In genomic region chr1:225911207-225912130, GRCh38 we compare ENCODE assay signal across 9 cellular contexts. TPM values are rescaled to one million over a fixed set of nuclear protein-coding genes. Genes with fewer than 3 reads are reported as not detected.
DNase-seq lines count a peak whose midpoint lies in the region; ATAC-seq, FAIRE-seq and TF ChIP-seq lines count a peak whose summit lies in the region.
"Had no signal": no experiment of that assay in that cellular context is flagged by ENCODE, and none has a peak within 500 bp of the region (broad histone marks: within the 10 kb centered on the region; RNA-seq: fewer than 3 reads in every experiment).

No MANE protein-coding gene starts in this region.

- no peaks in the 10 kb centered on the region for H4K20me1 ChIP-seq in keratinocyte (ENCODE audit: control insufficient read depth, extremely low read depth, insufficient read depth, low read length)

- H3K27me3 Mint-ChIP-seq in T-helper 17 cell: no peaks in the 10 kb centered on the region

- peaks cover 4% of the 10 kb centered on the region for H3K9me1 ChIP-seq in keratinocyte (ENCODE audit: control insufficient read depth, extremely low read depth, insufficient read depth, low read length)

- no peak overlapping the region for H2AFZ ChIP-seq in keratinocyte (ENCODE audit: control insufficient read depth, low read length)

- DNase-seq in COLO829 (ENCODE audit: low spot score) (peak; percentile 48), T-helper 17 cell (peak; percentile 64 to 77 (median 76)), astrocyte of the hippocampus (ENCODE audit: low read depth, low spot score) (peak; percentile 73), keratinocyte (ENCODE audit: low read depth, low spot score) (no peak), cerebellar nuclear complex (lab: John Stamatoyannopoulos, UW) (no peak), DMS153 (lab: John Stamatoyannopoulos, UW) (no peak)
- DNase-seq in stimulated activated CD4-positive, alpha-beta T cell treated with anti-CD3 and anti-CD28 coated beads, Interleukin-2, amount 100 ng/mL, for 24 hours: peak; percentile 80 to 81

- H3K4me3 Mint-ChIP-seq in T-helper 17 cell: peak overlapping the region; percentile 9

- H3K9ac ChIP-seq in keratinocyte (ENCODE audit: control insufficient read depth, extremely low read depth, insufficient read depth, low read length): no peak overlapping the region

- CTCF ChIA-PET in HEK293 (lab: Yijun Ruan, JAX): interaction anchor here (0.5 to 9.1 kb wide), 39 partner anchors 8 to 1473 kb away, joined by 3 to 84 read pairs (median 3); partner anchors contain the start of genes PYCR2, SRP9 and TMEM63A

- H3K36me3 ChIP-seq in HEK293 (ENCODE audit: control insufficient read depth in 2 of 2, insufficient read depth in 1 of 2, low read length in 2 of 2) (peaks cover 0 to 11% of the 10 kb centered on the region in 2 experiments; a peak in 1 of 3 replicates), keratinocyte (ENCODE audit: control insufficient read depth in 2 of 2, extremely low read depth in 1 of 2, insufficient read depth in 2 of 2, low read length in 2 of 2) (peaks cover 0 to 2% of the 10 kb centered on the region in 2 experiments)

- dilution Hi-C loops in keratinocyte (cut with MboI; ENCODE audit: extremely low pct_ligation_motif_present, low sequenced_read_pairs): no loop called here

- H3K4me1 ChIP-seq in HEK293 (ENCODE audit: control insufficient read depth, insufficient read depth, low read length) (no peaks in the 10 kb centered on the region), keratinocyte (ENCODE audit: control insufficient read depth, extremely low read depth, insufficient read depth, low read length) (peaks cover 23% of the 10 kb centered on the region)

- ATAC-seq in T-helper 17 cell: peak; percentile 89

- H3K4me2 ChIP-seq in keratinocyte (ENCODE audit: control insufficient read depth, extremely low read depth, insufficient read depth, low read depth, low read length): no peak overlapping the region

- H3K4me3 ChIP-seq in HEK293 (ENCODE audit: low read depth, low read length) (no peak overlapping the region), keratinocyte (ENCODE audit: control insufficient read depth in 2 of 3, extremely low read depth in 1 of 3, insufficient read depth in 2 of 3, low read depth in 1 of 3, low read length in 3 of 3) (no peak overlapping the region)
- H3K4me3 ChIP-seq: skin epidermis had no signal

- H3K27me3 ChIP-seq in keratinocyte (ENCODE audit: control insufficient read depth, extremely low read depth, insufficient read depth, low read length): no peaks in the 10 kb centered on the region

- H3K27ac ChIP-seq in HEK293 (ENCODE audit: extremely low read depth, low read depth, low read length) (no peak overlapping the region), keratinocyte (ENCODE audit: control insufficient read depth, insufficient read depth, low read length) (no peak overlapping the region)

- no peak for TF ChIP-seq CTCF in HEK293 (tag by site-specific recombination; IDR thresholded peaks at IDR 0.05)
- TF ChIP-seq CTCF in keratinocyte (optimal IDR thresholded peaks at IDR 0.05 in 1 of 3, IDR thresholded peaks at IDR 0.05 in 1 of 3, conservative IDR thresholded peaks at IDR 0.05 in 1 of 3; ENCODE audit: extremely low read depth in 1 of 3, insufficient read depth in 2 of 3, low read length in 3 of 3): peak in 2 of 3 experiments; percentile 51 to 71

- FAIRE-seq in keratinocyte (lab: Jason Lieb, UNC): no peak

- H3K79me2 ChIP-seq in keratinocyte (ENCODE audit: control insufficient read depth, insufficient read depth, low read length): no peaks in the 10 kb centered on the region

- H3K9me3 ChIP-seq in HEK293 (ENCODE audit: control insufficient read depth, insufficient read depth, low read depth, low read length) (no peaks in the 10 kb centered on the region), T-helper 17 cell (ENCODE audit: control insufficient read depth, low read length, poor library complexity, severe bottlenecking) (no peaks in the 10 kb centered on the region), keratinocyte (ENCODE audit: control insufficient read depth, low read depth, low read length) (no peaks in the 10 kb centered on the region)

- peaks cover 18% of the 10 kb centered on the region for H3K4me1 Mint-ChIP-seq in T-helper 17 cell

- POLR2A ChIA-PET in HEK293 (lab: Yijun Ruan, JAX): interaction anchor here (0.6 to 2.8 kb wide), 4 partner anchors 12 to 134 kb away, joined by 3 to 10 read pairs (median 5); partner anchors contain the start of genes PYCR2 and SRP9

- H3K27ac Mint-ChIP-seq in T-helper 17 cell: peak overlapping the region; percentile 76

- H3K36me3 Mint-ChIP-seq in T-helper 17 cell (ENCODE audit: low read depth): peaks cover 3% of the 10 kb centered on the region

TF ChIP-seq in HEK293, 187 proteins besides CTCF, POLR2A, EP300 and RAD21 (continues in another document):
- TF ChIP-seq PBX3 (CRISPR knock-in tag; IDR thresholded peaks at IDR 0.05): no peak
- peak; percentile 55; the same call in 1 of the 2 replicates for TF ChIP-seq ZNF2 (tag by site-specific recombination; IDR thresholded peaks at IDR 0.05)
- TF ChIP-seq PATZ1 (tag by site-specific recombination; IDR thresholded peaks at IDR 0.05): 0 out of 2 replicates have a peak, but pooled peaks have one; percentile 14

RNA-seq across cellular contexts. Expression of gene PYCR2, which starts 12.6 kb away (rescaled TPM):
- 10 to 100 TPM; 48.1 to 53.7 TPM for total RNA-seq in T-helper 17 cell
- polyA plus RNA-seq in keratinocyte: 45.5 to 62.3 TPM (median 49.5 TPM) in 3 replicates
- polyA plus RNA-seq in keratinocyte (2011; ENCODE audit: low read depth): 14.6 TPM
- 33.5 and 60.9 TPM in 2 replicates for polyA plus RNA-seq in keratinocyte (2011; cell fraction: cytosol; rRNA removed)
- 86.7 and 102 TPM in 2 replicates for polyA plus RNA-seq in keratinocyte (2011; cell fraction: nucleus; rRNA removed)
- polyA plus RNA-seq in keratinocyte (2012; ENCODE audit: low replicate concordance): 27.2 and 63.9 TPM in 2 replicates
- 34.3 to 67.8 TPM (median 43.6 TPM) in 3 replicates for polyA minus RNA-seq in keratinocyte
- 48.7 TPM for polyA minus RNA-seq in keratinocyte (2011; cell fraction: cytosol; rRNA and poly(A)+ RNA removed)
- polyA minus RNA-seq in keratinocyte (2011; cell fraction: nucleus; rRNA and poly(A)+ RNA removed): 23.7 and 24.9 TPM in 2 replicates

RNA-seq across cellular contexts. Expression of gene LEFTY1, which starts 22.5 kb away (rescaled TPM):
- total RNA-seq in T-helper 17 cell: under 1 TPM in 1 of 2 donors, not detected in 1; 0.68 TPM
- not detected in 3 replicates for polyA plus RNA-seq in keratinocyte
- polyA plus RNA-seq in keratinocyte (2011; ENCODE audit: low read depth): not detected
- not detected in 2 replicates for polyA plus RNA-seq in keratinocyte (2011; cell fraction: cytosol; rRNA removed)
- polyA plus RNA-seq in keratinocyte (2011; cell fraction: nucleus; rRNA removed): not detected in 2 replicates
- not detected in 2 replicates for polyA plus RNA-seq in keratinocyte (2012; ENCODE audit: low replicate concordance)
- polyA minus RNA-seq in keratinocyte: not detected in 3 replicates
- polyA minus RNA-seq in keratinocyte (2011; cell fraction: cytosol; rRNA and poly(A)+ RNA removed): not detected
- not detected in 2 replicates for polyA minus RNA-seq in keratinocyte (2011; cell fraction: nucleus; rRNA and poly(A)+ RNA removed)

RNA-seq across cellular contexts. Expression of gene TMEM63A, which starts 29.3 kb away (rescaled TPM):
- total RNA-seq in T-helper 17 cell: 100 to 1,000 TPM; 269 to 280 TPM
- polyA plus RNA-seq in keratinocyte: 15.7 to 18.7 TPM (median 16.5 TPM) in 3 replicates
- polyA plus RNA-seq in keratinocyte (2011; ENCODE audit: low read depth): 8.0 TPM
- 4.9 and 5.4 TPM in 2 replicates for polyA plus RNA-seq in keratinocyte (2011; cell fraction: cytosol; rRNA removed)
- polyA plus RNA-seq in keratinocyte (2011; cell fraction: nucleus; rRNA removed): 88.1 and 97.5 TPM in 2 replicates
- polyA plus RNA-seq in keratinocyte (2012; ENCODE audit: low replicate concordance): 9.8 and 12.6 TPM in 2 replicates
- polyA minus RNA-seq in keratinocyte: 20.5 to 37.5 TPM (median 37.3 TPM) in 3 replicates
- 8.8 TPM for polyA minus RNA-seq in keratinocyte (2011; cell fraction: cytosol; rRNA and poly(A)+ RNA removed)
- 30.6 and 41.7 TPM in 2 replicates for polyA minus RNA-seq in keratinocyte (2011; cell fraction: nucleus; rRNA and poly(A)+ RNA removed)

RNA-seq across cellular contexts. Expression of gene LEFTY2, which starts 29.6 kb away (rescaled TPM):
- not detected for total RNA-seq in T-helper 17 cell
- polyA plus RNA-seq in keratinocyte: not detected in 3 replicates
- polyA plus RNA-seq in keratinocyte (2011; ENCODE audit: low read depth): not detected
- not detected in 2 replicates for polyA plus RNA-seq in keratinocyte (2011; cell fraction: cytosol; rRNA removed)
- polyA plus RNA-seq in keratinocyte (2011; cell fraction: nucleus; rRNA removed): not detected in 2 replicates
- polyA plus RNA-seq in keratinocyte (2012; ENCODE audit: low replicate concordance): not detected in 2 replicates
- polyA minus RNA-seq in keratinocyte: not detected in 3 replicates
- polyA minus RNA-seq in keratinocyte (2011; cell fraction: cytosol; rRNA and poly(A)+ RNA removed): not detected
- polyA minus RNA-seq in keratinocyte (2011; cell fraction: nucleus; rRNA and poly(A)+ RNA removed): not detected in 2 replicates

Comparison
In these comparisons a context has a peak if more than half of its experiments do, and no peak if none do; other contexts are left out.
1. DNase-seq: peak in COLO829 (single experiment), T-helper 17 cell (3 of 3), astrocyte of the hippocampus (single experiment) and stimulated activated CD4-positive, alpha-beta T cell treated with anti-CD3 and anti-CD28 coated beads, Interleukin-2, amount 100 ng/mL, for 24 hours (2 of 2); none in keratinocyte (single experiment), cerebellar nuclear complex (0 of 2) and DMS153 (single experiment).